In genomic region chr17:77770331-77771105, GRCh38 we compare ENCODE assay signal across 10 cellular contexts.
DNase-seq lines count a peak whose midpoint lies in the region; ATAC-seq and TF ChIP-seq lines count a peak whose summit lies in the region.
"Had no signal": no experiment of that assay in that cellular context is flagged by ENCODE, and none has a peak within 500 bp of the region (broad histone marks: within the 10 kb centered on the region; RNA-seq: fewer than 3 reads in every experiment).

No MANE protein-coding gene starts in this region.

- DNase-seq in EH (ENCODE audit: low read depth) (peak; percentile 65), MG63 (peak; percentile 58), choroid plexus epithelial cell (ENCODE audit: low read depth) (peak; percentile 63), non-pigmented ciliary epithelial cell (ENCODE audit: low read depth) (peak; percentile 20), middle frontal gyrus (ENCODE audit: extremely low spot score, low spot score) (no peak), anterior cingulate cortex (lab: John Stamatoyannopoulos, UW) (no peak)
- DNase-seq: naive B cell, PC-3 had no signal

- H3K36me3 ChIP-seq in MG63, result no peaks in the 10 kb centered on the region

- H3K9me3 ChIP-seq in MG63, result no peaks in the 10 kb centered on the region

- H3K27me3 ChIP-seq in MG63, result no peaks in the 10 kb centered on the region

- TF ChIP-seq CTCF in choroid plexus epithelial cell (conservative IDR thresholded peaks at IDR 0.05; ENCODE audit: low read depth, low read length), result no peak

- ATAC-seq in HG03439 (IDR thresholded peaks at IDR 0.05; ENCODE audit: unreplicated experiment) (no peak), HG02588 (IDR thresholded peaks at IDR 0.05; ENCODE audit: unreplicated experiment) (no peak)
- ATAC-seq: PC-3 had no signal

- H3K4me3 ChIP-seq in MG63, result no peak overlapping the region
- H3K4me3 ChIP-seq in choroid plexus epithelial cell (ENCODE audit: low read depth, low read length), result no peak overlapping the region

Comparison
In these comparisons a context has a peak if more than half of its experiments do, and no peak if none do; other contexts are left out.
1. DNase-seq: peak in EH (single experiment), MG63 (single experiment), choroid plexus epithelial cell (single experiment) and non-pigmented ciliary epithelial cell (single experiment); none in middle frontal gyrus (single experiment) and anterior cingulate cortex (0 of 58).